Comparison of ENCODE assay signal across 1 cellular context in genomic region chr20:53575481-53576194, GRCh38.
TF ChIP-seq lines count a peak whose summit lies in the region.

No MANE protein-coding gene starts in this region.

TF ChIP-seq in GM12878, 131 proteins besides CTCF, POLR2A, EP300 and RAD21:
- TF ChIP-seq SREBF1 (IDR thresholded peaks at IDR 0.05; ENCODE audit: low read length) (no peak), CHD4 (IDR thresholded peaks at IDR 0.05) (no peak), RBBP5 (conservative IDR thresholded peaks at IDR 0.05) (no peak), E2F8 (IDR thresholded peaks at IDR 0.05; ENCODE audit: low read depth, partially characterized antibody) (no peak), GATAD2B (conservative IDR thresholded peaks at IDR 0.05; ENCODE audit: low read depth) (no peak), CUX1 (IDR thresholded peaks at IDR 0.05; ENCODE audit: insufficient replicate concordance, low read depth, low read length) (no peak), EED (IDR thresholded peaks at IDR 0.05; ENCODE audit: low read depth) (no peak), RB1 (IDR thresholded peaks at IDR 0.05; ENCODE audit: borderline replicate concordance) (no peak), PAX5 (IDR thresholded peaks at IDR 0.05; ENCODE audit: borderline replicate concordance, low read depth, low read length) (no peak), SIN3A (IDR thresholded peaks at IDR 0.05; ENCODE audit: low read depth, low read length) (no peak), EGR1 (IDR thresholded peaks at IDR 0.05; ENCODE audit: borderline replicate concordance in 1 of 2, low read depth in 2 of 2, low read length in 2 of 2) (no peak), ZNF274 (IDR thresholded peaks at IDR 0.05; ENCODE audit: insufficient read depth, insufficient read length) (no peak), RELB (IDR thresholded peaks at IDR 0.05; ENCODE audit: low read depth) (no peak), ZNF24 (IDR thresholded peaks at IDR 0.05) (no peak), FOXM1 (IDR thresholded peaks at IDR 0.05; ENCODE audit: low read depth, low read length) (no peak)
